8 cellular contexts compared by ENCODE assay signal in genomic region chr15:75201609-75202250, GRCh38. TPM values are rescaled to one million over a fixed set of nuclear protein-coding genes. Genes with fewer than 3 reads are reported as not detected.
DNase-seq lines count a peak whose midpoint lies in the region; ATAC-seq and TF ChIP-seq lines count a peak whose summit lies in the region.

C15orf39 (plus strand) TSS chr15:75201882; CDS start chr15:75206049, 4,167 bp downstream.

- H3K36me3 ChIP-seq in A673 (ENCODE audit: insufficient read depth, low read length, poor library complexity, severe bottlenecking) = peaks cover 11% of the 10 kb centered on the region
- no peaks in the 10 kb centered on the region for H3K36me3 ChIP-seq in liver (ENCODE audit: control insufficient read depth in 4 of 4, insufficient read depth in 3 of 4, low read depth in 1 of 4, low read length in 3 of 4)

- peak within 1 kb of the TSS; percentile 93 for H3K27ac ChIP-seq in A673 (ENCODE audit: low read depth, low read length, poor library complexity, severe bottlenecking)
- peak within 1 kb of the TSS; percentile 66 to 88 for H3K27ac ChIP-seq in liver (ENCODE audit: low read depth in 1 of 2, low read length in 2 of 2)

- no TSS peak for BruUV-seq in A673 (replicated peaks; lab: Mats Ljungman, UMichigan)

- POLR2A ChIA-PET in A673 (lab: Charles Lee; ENCODE audit: low non-redundant PET) = interaction anchor here (0.6 to 1.0 kb wide), 4 partner anchors 10 to 601 kb away, joined by 3 to 9 read pairs (median 6); no protein-coding TSS in a partner anchor

- TF ChIP-seq CTCF in A673 (conservative IDR thresholded peaks at IDR 0.05; ENCODE audit: low read depth, low read length) = peak; percentile 63
- TF ChIP-seq CTCF in liver (IDR thresholded peaks at IDR 0.05; ENCODE audit: low read depth, low read length, missing input control) = peak; percentile 70

- no peaks in the 10 kb centered on the region for H3K9me3 ChIP-seq in A673 (ENCODE audit: low read depth, low read length, poor library complexity, severe bottlenecking)
- H3K9me3 ChIP-seq in liver (ENCODE audit: control insufficient read depth in 4 of 4, low read length in 3 of 4) = no peaks in the 10 kb centered on the region

- peak within 1 kb of the TSS; percentile 99 for H3K4me3 ChIP-seq in A673 (ENCODE audit: low read depth, low read length, poor library complexity, severe bottlenecking)
- H3K4me3 ChIP-seq in liver (ENCODE audit: low read depth in 1 of 3, low read length in 3 of 3) = peak within 1 kb of the TSS; percentile 74 to 81 (median 77)

- intact Hi-C loops in A673 (cut with micrococcal nuclease; ENCODE audit: unreplicated experiment) = loop anchor here (10.0 kb wide), 2 partner anchors 297 to 427 kb away; partner anchors contain the start of gene FAM219B

- peak; percentile 96 for TF ChIP-seq POLR2A in GM18505 (IDR thresholded peaks at IDR 0.05; ENCODE audit: borderline replicate concordance, extremely low read depth, insufficient read depth, insufficient read length)

- ATAC-seq in GM18505 (IDR thresholded peaks at IDR 0.05; ENCODE audit: unreplicated experiment) (peak; percentile 39), HG02973 (IDR thresholded peaks at IDR 0.05; ENCODE audit: unreplicated experiment) (peak; percentile 39)

- H3K27me3 ChIP-seq in A673 (replicated peaks; ENCODE audit: insufficient read depth, low read depth, low read length, poor library complexity) (no peaks in the 10 kb centered on the region), liver (ENCODE audit: control insufficient read depth in 4 of 4, insufficient read depth in 4 of 4, low read length in 3 of 4) (no peaks in the 10 kb centered on the region)

- DNase-seq in A673 (ENCODE audit: low spot score) (peak; percentile 83), NCI-H460 (ENCODE audit: extremely low read depth, low read depth) (peak; percentile 52), dermis blood vessel endothelial cell (peak; percentile 75)
- DNase-seq in activated CD4-positive, alpha-beta T cell treated with anti-CD3 and anti-CD28 coated beads, Interleukin-2, amount 50 U/mL, for 4 hours = peak; percentile 62 to 63
- peak; percentile 65 for DNase-seq in stimulated activated CD4-positive, alpha-beta T cell treated with anti-CD3 and anti-CD28 coated beads, Interleukin-4, amount 100 ng/mL, for 48 hours (ENCODE audit: low read depth in 2 of 2)

- WGBS in liver = under 1% methylated on average over 84 of the region's 84 CpGs

- peak in 1 of 2 donors; percentile 27 for TF ChIP-seq RAD21 in liver (IDR thresholded peaks at IDR 0.05)

- H3K4me1 ChIP-seq in A673 (ENCODE audit: insufficient read depth, low read length, poor library complexity, severe bottlenecking) (peaks cover 30% of the 10 kb centered on the region), liver (ENCODE audit: control insufficient read depth in 4 of 4, insufficient read depth in 4 of 4, low read length in 3 of 4) (peaks cover 3 to 39% (median 25%) of the 10 kb centered on the region in 4 donors)

- CTCF ChIA-PET in A673 (lab: Charles Lee) = interaction anchor here (0.5 to 1.3 kb wide), 8 partner anchors 32 to 248 kb away, joined by 3 to 9 read pairs (median 4); partner anchors contain the start of genes PPCDC and RPP25

- H3K9ac ChIP-seq in liver (ENCODE audit: low read depth in 1 of 2, low read length in 2 of 2) = peak within 1 kb of the TSS; percentile 53 to 80

TF ChIP-seq in liver, 16 proteins besides CTCF, POLR2A, EP300 and RAD21:
- no peak for TF ChIP-seq MAX (IDR thresholded peaks at IDR 0.05)
- no peak for TF ChIP-seq YY1 (IDR thresholded peaks at IDR 0.05)
- peak; percentile 13 for TF ChIP-seq SP1 (IDR thresholded peaks at IDR 0.05)
TF ChIP-seq in liver: peak in this region for 1.

RNA-seq across cellular contexts. Expression of gene C15orf39, which starts in this region (rescaled TPM):
- total RNA-seq in A673 (2021) = 28.9 and 30.3 TPM in 2 replicates
- 5.9 and 7.0 TPM in 2 replicates for total RNA-seq in NCI-H460 (2014; rRNA removed; shearing (Covaris generic))
- 6.2 and 6.6 TPM in 2 replicates for polyA plus RNA-seq in NCI-H460 (2014; cell fraction: nucleus; rRNA removed)
- 7.0 and 12.4 TPM in 2 replicates for total RNA-seq in dermis blood vessel endothelial cell
- 1 to 10 TPM; 2.3 to 4.0 TPM for total RNA-seq in liver
- 1 to 10 TPM; 1.2 to 3.7 TPM for polyA plus RNA-seq in liver

Comparison
In these comparisons a context has a peak if more than half of its experiments do, and no peak if none do; other contexts are left out.
1. Peak in every context shown above with its lines: DNase-seq, ATAC-seq, H3K4me3 ChIP-seq and H3K27ac ChIP-seq.